In the genomic region with DNA sequence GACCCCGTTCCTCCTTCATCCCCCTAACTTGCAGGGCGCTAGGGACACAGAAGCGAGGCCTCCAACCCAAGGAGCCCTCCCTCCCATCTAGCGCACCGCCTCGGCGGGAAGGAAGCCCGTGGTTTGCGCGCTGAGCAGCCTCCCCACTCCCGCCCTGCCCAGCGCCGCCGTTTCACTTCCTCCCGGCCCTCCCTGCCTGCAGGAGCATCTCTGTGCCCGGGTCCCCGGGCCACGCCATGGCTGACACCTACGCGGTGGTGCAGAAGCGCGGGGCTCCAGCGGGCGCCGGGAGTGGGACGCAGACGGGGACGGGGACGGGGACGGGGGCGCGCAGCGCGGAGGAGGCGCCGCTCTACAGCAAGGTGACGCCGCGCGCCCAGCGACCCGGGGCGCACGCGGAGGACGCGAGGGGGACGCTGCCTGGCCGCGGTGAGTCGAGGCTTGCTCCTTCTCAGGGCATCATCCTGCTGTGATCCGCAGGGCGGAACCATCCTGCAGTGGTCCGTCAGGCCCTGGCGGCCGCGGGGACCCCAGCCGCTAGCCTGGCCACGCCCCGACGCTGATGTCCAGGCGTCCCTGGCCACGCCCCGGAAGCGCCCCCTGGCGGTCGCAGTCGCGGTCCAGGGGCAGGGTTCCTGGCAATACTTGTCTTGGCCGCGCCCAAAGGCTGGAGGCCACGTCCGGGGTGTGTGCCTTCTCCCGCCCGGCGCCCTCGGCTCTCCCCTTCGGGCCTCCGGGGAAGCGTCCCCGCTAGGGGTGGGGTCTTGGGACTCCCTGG, we compare ENCODE assay signal across 8 cellular contexts. TPM values are rescaled to one million over a fixed set of nuclear protein-coding genes. Genes with fewer than 3 reads are reported as not detected.
DNase-seq lines count a peak whose midpoint lies in the region; TF ChIP-seq lines count a peak whose summit lies in the region.

No MANE protein-coding gene starts in this region.

- intact Hi-C loops in vagina (cut with DNase I): no loop called here

- TF ChIP-seq POLR2A in vagina (IDR thresholded peaks at IDR 0.05): peak in 1 of 2 donors; percentile 39

- H3K27ac ChIP-seq in right atrium auricular region: peak overlapping the region; percentile 82 to 93
- H3K27ac ChIP-seq in vagina: peak overlapping the region; percentile 84

- H3K27me3 ChIP-seq in GM06990 (replicated peaks; ENCODE audit: control insufficient read depth, insufficient read depth, low read length) (no peaks in the 10 kb centered on the region), right atrium auricular region (no peaks in the 10 kb centered on the region), vagina (no peaks in the 10 kb centered on the region)

- TF ChIP-seq CTCF in GM06990 (IDR thresholded peaks at IDR 0.05; ENCODE audit: insufficient read depth, low read length, poor library complexity, severe bottlenecking): peak; percentile 76
- TF ChIP-seq CTCF in LNCAP (IDR thresholded peaks at IDR 0.05): peak; percentile 48
- peak; percentile 89 to 91 for TF ChIP-seq CTCF in right atrium auricular region (IDR thresholded peaks at IDR 0.05)
- TF ChIP-seq CTCF in vagina (IDR thresholded peaks at IDR 0.05): peak; percentile 73 to 89 (median 87)

- peaks cover 0 to 34% of the 10 kb centered on the region in 2 donors for H3K4me1 ChIP-seq in right atrium auricular region
- peaks cover 46% of the 10 kb centered on the region for H3K4me1 ChIP-seq in vagina

- DNase-seq in GM06990 (ENCODE audit: extremely low read depth, insufficient read length) (peak; percentile 92), GOT3 (lab: John Stamatoyannopoulos, UW) (peak; percentile 77), T follicular helper cell (ENCODE audit: low read depth) (peak; percentile 47), amniotic epithelial cell (ENCODE audit: low read depth) (peak; percentile 67), right atrium auricular region (ENCODE audit: low spot score) (peak; percentile 93), putamen (ENCODE audit: low spot score) (peak; percentile 71), vagina (ENCODE audit: extremely low spot score in 2 of 2) (no peak)

- H3K9me3 ChIP-seq in right atrium auricular region: no peaks in the 10 kb centered on the region
- no peaks in the 10 kb centered on the region for H3K9me3 ChIP-seq in vagina

- H3K36me3 ChIP-seq in GM06990 (ENCODE audit: control insufficient read depth, insufficient read depth, low read length) (peaks cover 2% of the 10 kb centered on the region; the same call in 1 of the 2 replicates), right atrium auricular region (no peaks in the 10 kb centered on the region), vagina (no peaks in the 10 kb centered on the region)

- H3K4me3 ChIP-seq in GM06990 (replicated peaks; ENCODE audit: low read depth, low read length) (peak overlapping the region; percentile 92), right atrium auricular region (peak overlapping the region; percentile 84 to 92), vagina (peak overlapping the region; percentile 77 to 89)

RNA-seq across cellular contexts. Expression of a gene that starts 16.4 kb away (rescaled TPM):
- 10 to 100 TPM; 13.3 to 20.8 TPM for total RNA-seq in right atrium auricular region
- 26.0 TPM for total RNA-seq in vagina

RNA-seq across cellular contexts. Expression of a gene that starts 29.5 kb away (rescaled TPM):
- total RNA-seq in right atrium auricular region (10 to 100 TPM; 66.6 to 86.9 TPM), vagina (88.4 TPM)

Comparison
In these comparisons a context has a peak if more than half of its experiments do, and no peak if none do; other contexts are left out.
1. DNase-seq: peak in GM06990 (single experiment), GOT3 (single experiment), T follicular helper cell (single experiment), amniotic epithelial cell (single experiment), right atrium auricular region (single experiment) and putamen (single experiment); none in vagina (0 of 2).
2. Peak in every context shown above with its lines, with median percentiles within 50 percentile points of each other: H3K4me3 ChIP-seq and CTCF ChIP-seq.